ENCODE assay signal across 9 cellular contexts in genomic region chr7:21256310-21256877, GRCh38.
DNase-seq lines count a peak whose midpoint lies in the region; ATAC-seq and TF ChIP-seq lines count a peak whose summit lies in the region.
"Had no signal": no experiment of that assay in that cellular context is flagged by ENCODE, and none has a peak within 500 bp of the region (broad histone marks: within the 10 kb centered on the region; RNA-seq: fewer than 3 reads in every experiment).

No MANE protein-coding gene starts in this region.

- H3K9ac ChIP-seq in mammary epithelial cell (ENCODE audit: insufficient read depth, low read length): no peak overlapping the region

- H3K9me3 ChIP-seq in CD4-positive, alpha-beta memory T cell (ENCODE audit: control insufficient read depth in 1 of 2, low read length in 2 of 2): no peaks in the 10 kb centered on the region
- no peaks in the 10 kb centered on the region for H3K9me3 ChIP-seq in mammary epithelial cell (replicated peaks; ENCODE audit: insufficient read depth, low read length)
- H3K9me3 ChIP-seq: mucosa of descending colon had no signal

- no peaks in the 10 kb centered on the region for H3K9me3 Mint-ChIP-seq in CD4-positive, alpha-beta memory T cell

- POLR2A ChIA-PET in CD4-positive, alpha-beta memory T cell (lab: Charles Lee; ENCODE audit: partially characterized antibody): no interaction called here

- 0% methylated on average over 3 of the region's 3 CpGs for WGBS in mammary epithelial cell (ENCODE audit: low coverage, missing lambda C conversion rate)

- dilution Hi-C loops in mammary epithelial cell (cut with HindIII; ENCODE audit: low sequenced_read_pairs): no loop called here

- H3K4me3 Mint-ChIP-seq in CD4-positive, alpha-beta memory T cell: no peak overlapping the region

- H4K20me1 ChIP-seq in mammary epithelial cell (ENCODE audit: insufficient read depth, low read length): no peaks in the 10 kb centered on the region

- peak in 4 of 5 donors; percentile 28 to 49 (median 36) for DNase-seq in CD4-positive, alpha-beta memory T cell
- DNase-seq in GM20000 (ENCODE audit: low spot score): peak; percentile 17
- DNase-seq in NCI-H526 treated with DMSO at 0.1 percent for 48 hours (lab: John Stamatoyannopoulos, UW): peak; percentile 18
- peak; percentile 6 for DNase-seq in mammary epithelial cell
- peak; percentile 47 for DNase-seq in midbrain (lab: John Stamatoyannopoulos, UW)
- no peak for DNase-seq in iPS-NIHi7 (ENCODE audit: extremely low spot score)
- no peak for DNase-seq in activated effector memory CD4-positive, alpha-beta T cell treated with anti-CD3 and anti-CD28 coated beads, Interleukin-2, amount 50 U/mL, for 16 hours

- no peak overlapping the region for H2AFZ ChIP-seq in mammary epithelial cell (ENCODE audit: low read depth, low read length)

- no peaks in the 10 kb centered on the region for H3K36me3 Mint-ChIP-seq in CD4-positive, alpha-beta memory T cell

- no peak overlapping the region for H3K27ac Mint-ChIP-seq in CD4-positive, alpha-beta memory T cell

- H3K4me1 ChIP-seq in CD4-positive, alpha-beta memory T cell (ENCODE audit: insufficient read depth, low read length): peaks cover 5% of the 10 kb centered on the region
- peaks cover 3% of the 10 kb centered on the region for H3K4me1 ChIP-seq in mammary epithelial cell (ENCODE audit: insufficient read depth, low read length)

- H3K4me1 Mint-ChIP-seq in CD4-positive, alpha-beta memory T cell: peaks cover 0 to 2% (median under 1%) of the 10 kb centered on the region in 4 donors

- H3K27ac ChIP-seq in CD4-positive, alpha-beta memory T cell (ENCODE audit: low read depth, low read length): no peak overlapping the region
- H3K27ac ChIP-seq in mammary epithelial cell (ENCODE audit: insufficient read depth, low read depth, low read length): no peak overlapping the region

- no peaks in the 10 kb centered on the region for H3K79me2 ChIP-seq in mammary epithelial cell (ENCODE audit: insufficient read depth, low read length)

- peaks cover 6% of the 10 kb centered on the region for H3K27me3 ChIP-seq in CD4-positive, alpha-beta memory T cell (ENCODE audit: insufficient read depth, low read length)
- H3K27me3 ChIP-seq in mammary epithelial cell (ENCODE audit: insufficient read depth, low read length): peaks cover 2% of the 10 kb centered on the region

- no peak overlapping the region for H3K4me3 ChIP-seq in CD4-positive, alpha-beta memory T cell (ENCODE audit: low read length in 2 of 2)
- no peak overlapping the region for H3K4me3 ChIP-seq in mammary epithelial cell (replicated peaks in 1 of 3; ENCODE audit: insufficient read depth in 1 of 3, low read depth in 2 of 3, low read length in 3 of 3)
- H3K4me3 ChIP-seq: mucosa of descending colon had no signal

- no peak for TF ChIP-seq CTCF in GM20000 (IDR thresholded peaks at IDR 0.05; ENCODE audit: extremely low read depth, missing control alignments)
- peak; percentile 20 to 51 for TF ChIP-seq CTCF in mammary epithelial cell (conservative IDR thresholded peaks at IDR 0.05 in 1 of 2, IDR thresholded peaks at IDR 0.05 in 1 of 2; ENCODE audit: extremely low read depth in 1 of 2, insufficient read depth in 1 of 2, low read depth in 1 of 2, low read length in 2 of 2)

- H3K27me3 Mint-ChIP-seq in CD4-positive, alpha-beta memory T cell: peaks cover 24 to 36% of the 10 kb centered on the region in 2 donors

- in situ Hi-C loops in mammary epithelial cell (cut with MboI; ENCODE audit: low sequenced_read_pairs in 2 of 2): loop anchor here (5.0 to 25.0 kb wide), 4 partner anchors 251 to 756 kb away; no protein-coding TSS in a partner anchor

- intact Hi-C loops in CD4-positive, alpha-beta memory T cell (cut with micrococcal nuclease): loop anchor here (1.0 to 10.0 kb wide), 8 partner anchors 172 to 1542 kb away; partner anchors contain the start of gene SP4
- intact Hi-C loops in mammary epithelial cell (cut with micrococcal nuclease): loop anchor here (1.0 to 5.0 kb wide), 4 partner anchors 251 to 1231 kb away; no protein-coding TSS in a partner anchor

- no peaks in the 10 kb centered on the region for H3K36me3 ChIP-seq in CD4-positive, alpha-beta memory T cell (ENCODE audit: insufficient read depth, low read length)
- H3K36me3 ChIP-seq in mammary epithelial cell (ENCODE audit: insufficient read depth, low read length): no peaks in the 10 kb centered on the region

- H3K4me2 ChIP-seq in mammary epithelial cell (ENCODE audit: insufficient read depth, low read depth, low read length): no peak overlapping the region

- CTCF ChIA-PET in CD4-positive, alpha-beta memory T cell (lab: Charles Lee; ENCODE audit: partially characterized antibody): interaction anchor here (0.7 to 4.1 kb wide), 13 partner anchors 18 to 827 kb away, joined by 3 to 19 read pairs (median 4); no protein-coding TSS in a partner anchor
- CTCF ChIA-PET in mammary epithelial cell (lab: Charles Lee; ENCODE audit: low non-redundant PET): interaction anchor here (0.5 kb wide), 1 partner anchor 172 kb away, joined by 5 read pairs; the partner anchor contains the start of gene SP4

- no TSS peak for BruUV-seq in mammary epithelial cell (replicated peaks; lab: Mats Ljungman, UMichigan)

- no peak for ATAC-seq in HG03135 (IDR thresholded peaks at IDR 0.05; ENCODE audit: unreplicated experiment)
- ATAC-seq: mucosa of descending colon had no signal

Comparison
In these comparisons a context has a peak if more than half of its experiments do, and no peak if none do; other contexts are left out.
1. DNase-seq: peak in CD4-positive, alpha-beta memory T cell (4 of 5), GM20000 (single experiment), NCI-H526 treated with DMSO at 0.1 percent for 48 hours (single experiment), mammary epithelial cell (single experiment) and midbrain (single experiment); none in iPS-NIHi7 (single experiment) and activated effector memory CD4-positive, alpha-beta T cell treated with anti-CD3 and anti-CD28 coated beads, Interleukin-2, amount 50 U/mL, for 16 hours (single experiment).